Comparison of ENCODE assay signal across 20 cellular contexts in the genomic region with DNA sequence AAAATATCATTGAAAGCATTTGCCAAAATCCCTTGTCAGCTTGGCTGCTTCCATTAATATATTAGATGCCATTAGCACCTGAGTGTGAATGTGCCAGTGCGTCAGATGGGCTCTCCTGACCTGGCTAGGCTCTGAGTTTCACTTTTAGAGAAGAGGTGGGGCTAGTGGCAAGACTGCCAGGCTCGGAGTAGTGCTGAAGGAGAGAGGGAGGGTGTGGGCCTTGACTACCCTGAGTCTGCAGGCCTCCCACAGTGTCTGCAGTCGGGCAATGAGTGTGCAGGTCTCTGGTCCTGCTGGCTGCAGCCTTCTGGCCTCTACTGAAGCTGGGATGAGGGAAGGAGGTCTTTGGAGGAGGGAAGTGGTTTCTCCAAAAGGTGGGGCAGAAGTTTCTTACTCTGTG. TPM values are rescaled to one million over a fixed set of nuclear protein-coding genes. Genes with fewer than 3 reads are reported as not detected.
DNase-seq lines count a peak whose midpoint lies in the region; ATAC-seq and TF ChIP-seq lines count a peak whose summit lies in the region.
"Had no signal": no experiment of that assay in that cellular context is flagged by ENCODE, and none has a peak within 500 bp of the region (broad histone marks: within the 10 kb centered on the region; RNA-seq: fewer than 3 reads in every experiment).

No MANE protein-coding gene starts in this region.

- H3K4me1 ChIP-seq in left lung, result peaks cover 0 to 12% of the 10 kb centered on the region in 2 donors
- H3K4me1 ChIP-seq in thyroid gland, result no peaks in the 10 kb centered on the region
- H3K4me1 ChIP-seq: colonic mucosa, heart left ventricle had no signal

- no peaks in the 10 kb centered on the region for H3K27me3 Mint-ChIP-seq in activated CD8-positive, alpha-beta memory T cell treated with anti-CD3 and anti-CD28 coated beads, Interleukin-2, amount 10 ng/mL, durations not matched to agents 7 days and 5 days
- H3K27me3 Mint-ChIP-seq: naive B cell had no signal

- no peak for TF ChIP-seq POLR2A in thyroid gland (IDR thresholded peaks at IDR 0.05)

- H3K9me3 ChIP-seq in left lung (no peaks in the 10 kb centered on the region), thyroid gland (no peaks in the 10 kb centered on the region)
- H3K9me3 ChIP-seq: colonic mucosa, heart left ventricle had no signal

- H3K27me3 ChIP-seq in left lung, result no peaks in the 10 kb centered on the region
- H3K27me3 ChIP-seq in thyroid gland, result no peaks in the 10 kb centered on the region
- H3K27me3 ChIP-seq in brain microvascular endothelial cell (replicated peaks), result no peaks in the 10 kb centered on the region
- H3K27me3 ChIP-seq: colonic mucosa, heart left ventricle had no signal

- no peak overlapping the region for H3K4me3 Mint-ChIP-seq in activated CD8-positive, alpha-beta memory T cell treated with anti-CD3 and anti-CD28 coated beads, Interleukin-2, amount 10 ng/mL, durations not matched to agents 7 days and 5 days
- H3K4me3 Mint-ChIP-seq: activated T-helper 1 cell treated with anti-CD3 and anti-CD28 coated beads, Interleukin-12 subunit alpha, Interleukin-12 subunit beta, Interleukin-2, Interleukin-4 antibody, amounts not matched to agents 30 ng/mL and 10 ng/mL and 1 ng/mL, durations not matched to agents 14 hours and 24 hours and 36 hours; naive B cell had no signal

- no peaks in the 10 kb centered on the region for H3K9me3 Mint-ChIP-seq in activated CD8-positive, alpha-beta memory T cell treated with anti-CD3 and anti-CD28 coated beads, Interleukin-2, amount 10 ng/mL, durations not matched to agents 7 days and 5 days (ENCODE audit: low read depth)
- H3K9me3 Mint-ChIP-seq: activated T-helper 1 cell treated with anti-CD3 and anti-CD28 coated beads, Interleukin-12 subunit alpha, Interleukin-12 subunit beta, Interleukin-2, Interleukin-4 antibody, amounts not matched to agents 30 ng/mL and 10 ng/mL and 1 ng/mL, durations not matched to agents 14 hours and 24 hours and 36 hours; naive B cell had no signal

- peak overlapping the region; percentile 8 for H3K27ac Mint-ChIP-seq in activated CD8-positive, alpha-beta memory T cell treated with anti-CD3 and anti-CD28 coated beads, Interleukin-2, amount 10 ng/mL, durations not matched to agents 7 days and 5 days
- H3K27ac Mint-ChIP-seq: activated T-helper 1 cell treated with anti-CD3 and anti-CD28 coated beads, Interleukin-12 subunit alpha, Interleukin-12 subunit beta, Interleukin-2, Interleukin-4 antibody, amounts not matched to agents 30 ng/mL and 10 ng/mL and 1 ng/mL, durations not matched to agents 14 hours and 24 hours and 36 hours had no signal

- H3K4me3 ChIP-seq in left lung, result no peak overlapping the region
- H3K4me3 ChIP-seq in thyroid gland (replicated peaks in 1 of 3), result no peak overlapping the region
- H3K4me3 ChIP-seq in brain microvascular endothelial cell (ENCODE audit: low read depth, low read length), result no peak overlapping the region
- H3K4me3 ChIP-seq: colonic mucosa, heart left ventricle had no signal

- CTCF ChIA-PET in activated CD8-positive, alpha-beta memory T cell treated with anti-CD3 and anti-CD28 coated beads, Interleukin-2, amount 10 ng/mL, durations not matched to agents 7 days and 5 days (lab: Charles Lee), result no interaction called here

- H3K4me1 Mint-ChIP-seq in activated CD8-positive, alpha-beta memory T cell treated with anti-CD3 and anti-CD28 coated beads, Interleukin-2, amount 10 ng/mL, durations not matched to agents 7 days and 5 days, result peaks cover 9% of the 10 kb centered on the region

- ATAC-seq in activated CD8-positive, alpha-beta memory T cell treated with anti-CD3 and anti-CD28 coated beads, Interleukin-2, amount 10 ng/mL, durations not matched to agents 7 days and 5 days, result peak; percentile 47
- peak; percentile 65 for ATAC-seq in left lung
- ATAC-seq: heart left ventricle had no signal

- DNase-seq in activated CD8-positive, alpha-beta memory T cell treated with anti-CD3 and anti-CD28 coated beads, Interleukin-2, amount 10 ng/mL, durations not matched to agents 7 days and 5 days, result no peak
- DNase-seq in activated CD8-positive, alpha-beta memory T cell treated with anti-CD3 and anti-CD28 coated beads, Interleukin-2, amount 50 U/mL, for 48 hours, result no peak
- DNase-seq in UCSD-AML1 (lab: John Stamatoyannopoulos, UW; ENCODE audit: unreplicated experiment) (peak; percentile 29), left lung (no peak), thyroid gland (peak; percentile 21 to 48), NCI-H345 (lab: John Stamatoyannopoulos, UW) (no peak), brain microvascular endothelial cell (no peak), hypothalamus (lab: John Stamatoyannopoulos, UW) (no peak)
- DNase-seq: activated CD4-positive, alpha-beta T cell treated with anti-CD3 and anti-CD28 coated beads, Interleukin-2, amount 50 U/mL, for 4 hours; aorta; colonic mucosa; GF-D8; heart left ventricle; naive B cell; NCI-H1930; NK-92 treated with Interleukin-12 subunit alpha and Interleukin-12 subunit beta, amount 100 ng/mL, for 24 hours; SHP77 treated with DMSO at 0.1 percent for 48 hours; T1000 had no signal

- WGBS in thyroid gland, 2 donors, result 23 to 74% methylated on average over 3 of the region's 3 CpGs

- H3K27ac ChIP-seq in left lung (no peak overlapping the region), thyroid gland (no peak overlapping the region), brain microvascular endothelial cell (no peak overlapping the region)
- H3K27ac ChIP-seq: colonic mucosa, heart left ventricle had no signal

- H3K36me3 ChIP-seq in left lung (peaks cover 0 to 35% of the 10 kb centered on the region in 2 donors), thyroid gland (peaks cover 9 to 21% of the 10 kb centered on the region in 2 donors), brain microvascular endothelial cell (replicated peaks) (peaks cover 24% of the 10 kb centered on the region)

- intact Hi-C loops in left lung (cut with DNase I) (no loop called here), thyroid gland (cut with DNase I) (no loop called here)

- TF ChIP-seq CTCF in left lung (IDR thresholded peaks at IDR 0.05) (no peak), thyroid gland (IDR thresholded peaks at IDR 0.05) (no peak), brain microvascular endothelial cell (IDR thresholded peaks at IDR 0.05; ENCODE audit: low read depth, low read length, missing control alignments) (no peak)

- peaks cover 3% of the 10 kb centered on the region for H3K36me3 Mint-ChIP-seq in activated CD8-positive, alpha-beta memory T cell treated with anti-CD3 and anti-CD28 coated beads, Interleukin-2, amount 10 ng/mL, durations not matched to agents 7 days and 5 days

- in situ Hi-C loops in brain microvascular endothelial cell (cut with HindIII; ENCODE audit: low pct_ligation_motif_present, low sequenced_read_pairs), result no loop called here

RNA-seq across cellular contexts. Expression of a gene that starts 34.6 kb away (rescaled TPM):
- not detected for total RNA-seq in activated CD8-positive, alpha-beta memory T cell treated with anti-CD3 and anti-CD28 coated beads, Interleukin-2, amount 10 ng/mL, durations not matched to agents 7 days and 5 days
- total RNA-seq in left lung (1 to 10 TPM in 1 of 2 donors, not detected in 1; 2.0 TPM), thyroid gland (under 1 TPM in 1 of 4 donors, not detected in 3; 0.11 TPM)
- total RNA-seq: activated T-helper 1 cell treated with anti-CD3 and anti-CD28 coated beads, Interleukin-12 subunit alpha, Interleukin-12 subunit beta, Interleukin-2, Interleukin-4 antibody, amounts not matched to agents 30 ng/mL and 10 ng/mL and 1 ng/mL, durations not matched to agents 14 hours and 24 hours and 36 hours; epithelial cell of proximal tubule had no signal

RNA-seq across cellular contexts. Expression of a gene that starts 38.8 kb away (rescaled TPM):
- total RNA-seq in activated CD8-positive, alpha-beta memory T cell treated with anti-CD3 and anti-CD28 coated beads, Interleukin-2, amount 10 ng/mL, durations not matched to agents 7 days and 5 days, result 10 to 100 TPM; 13.4 to 14.8 TPM
- total RNA-seq in left lung (10 to 100 TPM; 30.8 to 32.9 TPM), thyroid gland (10 to 100 TPM; 21.5 to 55.1 (median 35.3) TPM)

Comparison
In these comparisons a context has a peak if more than half of its experiments do, and no peak if none do; other contexts are left out.
1. DNase-seq: peak in UCSD-AML1 (single experiment) and thyroid gland (2 of 2); none in activated CD8-positive, alpha-beta memory T cell treated with anti-CD3 and anti-CD28 coated beads, Interleukin-2, amount 10 ng/mL, durations not matched to agents 7 days and 5 days (single experiment), activated CD8-positive, alpha-beta memory T cell treated with anti-CD3 and anti-CD28 coated beads, Interleukin-2, amount 50 U/mL, for 48 hours (single experiment), left lung (0 of 2), NCI-H345 (single experiment), brain microvascular endothelial cell (single experiment) and hypothalamus (0 of 51).